In the genomic region with DNA sequence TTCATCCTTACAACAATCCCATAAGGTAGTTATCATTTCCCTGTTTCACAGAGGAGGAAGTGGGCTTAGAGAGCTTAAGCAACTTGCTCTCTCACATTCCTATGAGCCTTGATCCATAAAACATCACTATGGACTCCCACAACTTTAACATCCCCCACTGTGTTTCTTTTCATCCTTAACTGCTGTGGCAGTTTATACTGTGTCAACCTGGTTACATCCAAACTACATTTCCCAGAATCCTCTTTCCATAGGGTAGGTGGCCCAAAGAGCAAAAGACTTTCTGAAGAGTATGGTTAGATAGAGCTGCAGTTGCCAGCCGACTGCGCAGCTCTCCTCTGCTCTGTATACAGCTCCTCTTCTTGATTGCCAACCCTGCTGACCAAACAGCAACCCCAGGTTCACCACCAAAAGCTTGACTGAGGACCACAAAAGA, we compare ENCODE assay signal across 18 cellular contexts. TPM values are rescaled to one million over a fixed set of nuclear protein-coding genes. Genes with fewer than 3 reads are reported as not detected.
A peak's percentile ranks its signal among the peaks of the same experiment; 100 is the strongest.
DNase-seq lines count a peak whose midpoint lies in the region; ATAC-seq and TF ChIP-seq lines count a peak whose summit lies in the region.
"Had no signal": no experiment of that assay in that cellular context is flagged by ENCODE, and none has a peak within 500 bp of the region (broad histone marks: within the 10 kb centered on the region; RNA-seq: fewer than 3 reads in every experiment).

No MANE protein-coding gene starts in this region.

- peaks cover 4 to 18% (median 10%) of the 10 kb centered on the region in 11 experiments; a peak in 21 of 22 replicates for H3K36me3 ChIP-seq in BLaER1 treated with 17β-estradiol and CSF1 and Interleukin-3, amounts not matched to agents 10 nM and 100 nM
- H3K36me3 ChIP-seq in GM23338 (ENCODE audit: insufficient read depth), result peaks cover 8% of the 10 kb centered on the region; the same call in 1 of the 2 replicates
- H3K36me3 ChIP-seq in right lobe of liver, result no peaks in the 10 kb centered on the region
- peaks cover 8% of the 10 kb centered on the region for H3K36me3 ChIP-seq in OCI-LY7 (ENCODE audit: insufficient read depth, low read length)

- no peak overlapping the region for H3K9ac ChIP-seq in BLaER1 treated with 17β-estradiol and CSF1 and Interleukin-3, amounts not matched to agents 10 nM and 100 nM

- peaks cover 9% of the 10 kb centered on the region for H3K9me3 Mint-ChIP-seq in GM23338
- no peaks in the 10 kb centered on the region for H3K9me3 Mint-ChIP-seq in activated T-helper 17 cell treated with anti-CD3 and anti-CD28 coated beads, Interleukin-2, amount 50 U/mL, for 72 hours

- intact Hi-C loops in right lobe of liver (cut with DNase I) (no loop called here), OCI-LY7 (cut with micrococcal nuclease; ENCODE audit: unreplicated experiment) (no loop called here)

- WGBS in right lobe of liver (ENCODE audit: insufficient coverage, low coverage, low lambda C conversion rate, missing lambda C conversion rate), result 80% methylated on average over 1 of the region's 2 CpGs

- DNase-seq in GM23338 (ENCODE audit: low spot score), result peak; percentile 86
- DNase-seq in right lobe of liver, result no peak
- DNase-seq in activated CD4-positive, alpha-beta T cell treated with anti-CD3 and anti-CD28 coated beads, Interleukin-2, amount 50 U/mL, for 48 hours, result no peak
- no peak for DNase-seq in OCI-LY7 (ENCODE audit: low spot score)
- no peak for DNase-seq in DMS153 (lab: John Stamatoyannopoulos, UW)
- DNase-seq: CD4-positive, alpha-beta memory T cell; cortex of kidney; NCI-H2171 treated with DMSO at 0.1 percent for 48 hours; right cardiac atrium; substantia nigra; T-helper 9 cell had no signal

- H2AFZ ChIP-seq in GM23338, result no peak overlapping the region
- H2AFZ ChIP-seq in OCI-LY7 (ENCODE audit: low read length), result no peak overlapping the region
- H2AFZ ChIP-seq: PC-9 had no signal

- H3K27me3 ChIP-seq in BLaER1 treated with 17β-estradiol and CSF1 and Interleukin-3, amounts not matched to agents 10 nM and 100 nM, result no peaks in the 10 kb centered on the region
- H3K27me3 ChIP-seq in GM23338 (ENCODE audit: insufficient read depth) (no peaks in the 10 kb centered on the region), right lobe of liver (no peaks in the 10 kb centered on the region)

- no peak for TF ChIP-seq POLR2A in right lobe of liver (IDR thresholded peaks at IDR 0.05)

- peaks cover 32% of the 10 kb centered on the region for H3K4me1 Mint-ChIP-seq in GM23338
- peaks cover 36% of the 10 kb centered on the region for H3K4me1 Mint-ChIP-seq in activated T-helper 17 cell treated with anti-CD3 and anti-CD28 coated beads, Interleukin-2, amount 50 U/mL, for 72 hours

- H3K4me1 ChIP-seq in BLaER1 treated with 17β-estradiol and CSF1 and Interleukin-3, amounts not matched to agents 10 nM and 100 nM, result peaks cover 0 to 21% (median 15%) of the 10 kb centered on the region in 10 experiments; a peak in 16 of 20 replicates
- H3K4me1 ChIP-seq in GM23338 (ENCODE audit: insufficient read depth), result peaks cover 37% of the 10 kb centered on the region
- H3K4me1 ChIP-seq in right lobe of liver, result peaks cover 0 to 4% (median 0%) of the 10 kb centered on the region in 4 donors
- no peaks in the 10 kb centered on the region for H3K4me1 ChIP-seq in OCI-LY7 (ENCODE audit: insufficient read depth, low read length, poor library complexity, severe bottlenecking)

- no peak overlapping the region for H3K27ac Mint-ChIP-seq in GM23338
- no peak overlapping the region for H3K27ac Mint-ChIP-seq in activated T-helper 17 cell treated with anti-CD3 and anti-CD28 coated beads, Interleukin-2, amount 50 U/mL, for 72 hours
- H3K27ac Mint-ChIP-seq: activated naive CD4-positive, alpha-beta T cell treated with anti-CD3 and anti-CD28 coated beads, Interleukin-2, amount 50 U/mL, for 72 hours had no signal

- no TSS peak for BruUV-seq in OCI-LY7 (replicated peaks; lab: Mats Ljungman, UMichigan)

- TF ChIP-seq CTCF in GM23338 (conservative IDR thresholded peaks at IDR 0.05; ENCODE audit: low read depth in 2 of 2), result no peak
- TF ChIP-seq CTCF in right lobe of liver (IDR thresholded peaks at IDR 0.05), result no peak
- no peak for TF ChIP-seq CTCF in OCI-LY7 (conservative IDR thresholded peaks at IDR 0.05; ENCODE audit: low read length)

- 0 out of 2 replicates have a peak, but pooled peaks cover 4% of the 10 kb centered on the region for H3F3A ChIP-seq in GM23338 (replicated peaks; ENCODE audit: low read depth)

- H3K79me2 ChIP-seq in GM23338 (replicated peaks; ENCODE audit: insufficient read depth) (peaks cover 88% of the 10 kb centered on the region), OCI-LY7 (ENCODE audit: insufficient read depth, low read depth, low read length) (peaks cover 93% of the 10 kb centered on the region)

- CTCF ChIA-PET in OCI-LY7 (lab: Charles Lee; ENCODE audit: unreplicated experiment), result no interaction called here

- ATAC-seq in GM23338 (peak; percentile 93), right lobe of liver (peak in 3 of 4 donors; percentile 17 to 48 (median 46)), GM19351 (IDR thresholded peaks at IDR 0.05; ENCODE audit: unreplicated experiment) (no peak)
- ATAC-seq in activated T-helper 17 cell treated with anti-CD3 and anti-CD28 coated beads, Interleukin-2, amount 50 U/mL, for 72 hours (replicated peaks), result peak; percentile 23
- ATAC-seq: activated naive CD4-positive, alpha-beta T cell treated with anti-CD3 and anti-CD28 coated beads, Interleukin-2, amount 50 U/mL, for 72 hours had no signal

- no peak overlapping the region for H3K4me3 Mint-ChIP-seq in GM23338
- no peak overlapping the region for H3K4me3 Mint-ChIP-seq in activated T-helper 17 cell treated with anti-CD3 and anti-CD28 coated beads, Interleukin-2, amount 50 U/mL, for 72 hours

- H4K20me1 ChIP-seq in BLaER1 treated with 17β-estradiol and CSF1 and Interleukin-3, amounts not matched to agents 10 nM and 100 nM, result peaks cover 23 to 99% (median 67%) of the 10 kb centered on the region in 11 experiments
- H4K20me1 ChIP-seq in GM23338 (replicated peaks; ENCODE audit: insufficient read depth) (0 out of 2 replicates have a peak, but pooled peaks cover 7% of the 10 kb centered on the region), OCI-LY7 (ENCODE audit: insufficient read depth, low read length) (peaks cover 16% of the 10 kb centered on the region)

- POLR2A ChIA-PET in OCI-LY7 (lab: Charles Lee), result interaction anchor here (0.5 to 2.7 kb wide), 4 partner anchors 15 to 616 kb away, joined by 3 to 6 read pairs (median 4); no protein-coding TSS in a partner anchor

- no peak overlapping the region for H3K4me3 ChIP-seq in BLaER1 treated with 17β-estradiol and CSF1 and Interleukin-3, amounts not matched to agents 10 nM and 100 nM
- H3K4me3 ChIP-seq in GM23338 (no peak overlapping the region), right lobe of liver (no peak overlapping the region), OCI-LY7 (ENCODE audit: low read depth, low read length, poor library complexity, severe bottlenecking) (no peak overlapping the region)
- H3K4me3 ChIP-seq: PC-9 had no signal

- H3K36me3 Mint-ChIP-seq in GM23338 (ENCODE audit: low read depth), result peaks cover 9% of the 10 kb centered on the region
- H3K36me3 Mint-ChIP-seq in activated T-helper 17 cell treated with anti-CD3 and anti-CD28 coated beads, Interleukin-2, amount 50 U/mL, for 72 hours (ENCODE audit: low read depth), result no peaks in the 10 kb centered on the region

- H3K27ac ChIP-seq in BLaER1 treated with 17β-estradiol and CSF1 and Interleukin-3, amounts not matched to agents 10 nM and 100 nM, result no peak overlapping the region; a peak in 2 of 22 replicates
- no peak overlapping the region for H3K27ac ChIP-seq in GM23338 (ENCODE audit: low read depth)
- H3K27ac ChIP-seq in right lobe of liver, result no peak overlapping the region
- H3K27ac ChIP-seq in OCI-LY7 (ENCODE audit: low read depth, low read length, poor library complexity, severe bottlenecking), result no peak overlapping the region
- H3K27ac ChIP-seq: PC-9 had no signal

- peaks cover 3% of the 10 kb centered on the region for H3K27me3 Mint-ChIP-seq in GM23338 (ENCODE audit: insufficient read depth, low read depth, poor library complexity)
- H3K27me3 Mint-ChIP-seq in activated T-helper 17 cell treated with anti-CD3 and anti-CD28 coated beads, Interleukin-2, amount 50 U/mL, for 72 hours, result no peaks in the 10 kb centered on the region
- H3K27me3 Mint-ChIP-seq: CD4-positive, alpha-beta memory T cell had no signal

- H3K9me3 ChIP-seq in BLaER1 treated with 17β-estradiol and CSF1 and Interleukin-3, amounts not matched to agents 10 nM and 100 nM (replicated peaks in 1 of 11), result peaks cover 8 to 29% (median 16%) of the 10 kb centered on the region in 11 experiments
- H3K9me3 ChIP-seq in right lobe of liver (peaks cover 0 to 2% (median 0%) of the 10 kb centered on the region in 4 donors), OCI-LY7 (ENCODE audit: low read length) (peaks cover 8% of the 10 kb centered on the region; the same call in 1 of the 2 replicates)

- H3K9me2 ChIP-seq in GM23338 (ENCODE audit: insufficient read depth) (no peaks in the 10 kb centered on the region), OCI-LY7 (ENCODE audit: insufficient read depth, low read length) (no peaks in the 10 kb centered on the region)

- peak overlapping the region in 6 of 11 experiments; percentile 0 to 41 (median 20); a peak in 9 of 22 replicates for H3K4me2 ChIP-seq in BLaER1 treated with 17β-estradiol and CSF1 and Interleukin-3, amounts not matched to agents 10 nM and 100 nM
- H3K4me2 ChIP-seq in GM23338 (no peak overlapping the region), OCI-LY7 (ENCODE audit: low read length) (no peak overlapping the region)
- H3K4me2 ChIP-seq: PC-9 had no signal

TF ChIP-seq in GM23338, 12 proteins besides CTCF, POLR2A, EP300 and RAD21 (continues in another document):
- TF ChIP-seq EZH2phosphoT487 (IDR thresholded peaks at IDR 0.05; ENCODE audit: unreplicated experiment), result no peak
- TF ChIP-seq CREB1 (CRISPR knock-in tag; IDR thresholded peaks at IDR 0.05; ENCODE audit: low read depth), result no peak
- no peak for TF ChIP-seq STAT1 (IDR thresholded peaks at IDR 0.05; ENCODE audit: unreplicated experiment)

RNA-seq across cellular contexts. Expression of a gene that starts 22.5 kb away (rescaled TPM):
- 23.5 and 24.7 TPM in 2 replicates for total RNA-seq in GM23338 (2014; rRNA removed; shearing (Covaris generic))
- polyA plus RNA-seq in GM23338 (2016; fragmentation: Nextera tagmentation; extraction: Ambion mirVana), result 7.3 and 10.2 TPM in 2 replicates
- 10 to 100 TPM; 44.9 to 92.5 TPM for total RNA-seq in activated T-helper 17 cell treated with anti-CD3 and anti-CD28 coated beads, Interleukin-2, amount 50 U/mL, for 72 hours
- total RNA-seq in right lobe of liver, result 10 to 100 TPM; 28.6 to 45.1 (median 39.8) TPM
- 33.2 and 47.5 TPM in 2 replicates for total RNA-seq in OCI-LY7 (2014; rRNA removed; shearing (Covaris generic))
- 52.5 and 55.9 TPM in 2 replicates for total RNA-seq in OCI-LY7 (2022)

RNA-seq across cellular contexts. Expression of a gene that starts 53.0 kb away (rescaled TPM):
- 1.2 and 1.7 TPM in 2 replicates for total RNA-seq in GM23338 (2014; rRNA removed; shearing (Covaris generic))
- polyA plus RNA-seq in GM23338 (2016; fragmentation: Nextera tagmentation; extraction: Ambion mirVana), result 2.4 and 2.7 TPM in 2 replicates
- total RNA-seq in activated T-helper 17 cell treated with anti-CD3 and anti-CD28 coated beads, Interleukin-2, amount 50 U/mL, for 72 hours, result not detected
- total RNA-seq in right lobe of liver (100 to 1,000 TPM; 224 to 447 (median 319) TPM), OCI-LY7 (2022) (0.59 TPM in 1 of 2 replicates, not detected in the other)
- 0.41 TPM in 1 of 2 replicates, not detected in the other for total RNA-seq in OCI-LY7 (2014; rRNA removed; shearing (Covaris generic))
- total RNA-seq: activated naive CD4-positive, alpha-beta T cell treated with anti-CD3 and anti-CD28 coated beads, Interleukin-2, amount 50 U/mL, for 72 hours; CD4-positive, alpha-beta memory T cell; fibroblast of lung; MCF 10A; right cardiac atrium had no signal
- polyA plus RNA-seq: CD4-positive, alpha-beta memory T cell; fibroblast of lung had no signal

Comparison
In these comparisons a context has a peak if more than half of its experiments do, and no peak if none do; other contexts are left out.
1. H3K4me2 ChIP-seq: peak in BLaER1 treated with 17β-estradiol and CSF1 and Interleukin-3, amounts not matched to agents 10 nM and 100 nM (6 of 11); none in GM23338 (single experiment) and OCI-LY7 (single experiment).
2. RNA of a gene that starts 53.0 kb away (total RNA-seq): 224 to 447 TPM in right lobe of liver; 1.2 to 1.7 TPM in GM23338, 0.41 to 0.59 TPM in OCI-LY7 and not detected in activated T-helper 17 cell treated with anti-CD3 and anti-CD28 coated beads, Interleukin-2, amount 50 U/mL, for 72 hours; every median in the first group is over 10 times any median in the second.